Comparison of ENCODE assay signal across 10 cellular contexts in the genomic region with DNA sequence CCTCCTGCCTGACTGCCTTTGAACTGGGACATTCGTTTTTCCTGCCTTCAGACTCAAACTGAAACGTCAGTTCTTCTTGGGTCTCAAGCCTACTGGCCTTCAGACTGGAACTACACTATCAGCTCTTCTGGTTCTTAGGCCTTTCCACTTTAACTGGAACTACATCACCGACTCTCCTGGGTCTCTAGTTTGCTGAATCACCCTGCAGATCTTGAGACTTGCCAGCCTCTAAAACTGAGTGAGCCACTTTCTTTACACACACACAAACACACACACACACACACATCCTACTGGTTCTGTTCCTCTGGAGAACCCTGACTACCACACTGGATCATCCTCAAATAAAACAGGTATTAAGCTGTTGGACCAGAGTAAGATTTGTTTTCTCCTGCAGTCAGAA.
"Had no signal": no experiment of that assay in that cellular context is flagged by ENCODE, and none has a peak within 500 bp of the region (broad histone marks: within the 10 kb centered on the region; RNA-seq: fewer than 3 reads in every experiment).

No MANE protein-coding gene starts in this region.

- ATAC-seq: GM23338, HCT116 had no signal

- H3K27ac Mint-ChIP-seq: GM23338, H9, HFFc6 had no signal

- H3K9me3 Mint-ChIP-seq: H9, HFFc6 had no signal

- H3K9me3 ChIP-seq: HAP-1 had no signal

- DNase-seq: GM23248, H7, H9, HCEC 1CT, HFFc6 had no signal

- H3K4me3 Mint-ChIP-seq: GM23338, H9, HFFc6 had no signal

- H3K4me2 ChIP-seq: GM23338 had no signal

- H3K36me3 ChIP-seq: HAP-1 had no signal

- H3K9ac ChIP-seq: GM23248 had no signal

- H3K27ac ChIP-seq: GM23248 had no signal

- FAIRE-seq: H1, H54 had no signal

- H3K4me3 ChIP-seq: GM23248, GM23338, HAP-1 had no signal

- H2AFZ ChIP-seq: GM23248, GM23338 had no signal
